In genomic region chr3:7672124-7672523, GRCh38 we compare ENCODE assay signal across 14 cellular contexts.
DNase-seq lines count a peak whose midpoint lies in the region; ATAC-seq and TF ChIP-seq lines count a peak whose summit lies in the region.
"Had no signal": no experiment of that assay in that cellular context is flagged by ENCODE, and none has a peak within 500 bp of the region (broad histone marks: within the 10 kb centered on the region; RNA-seq: fewer than 3 reads in every experiment).

No MANE protein-coding gene starts in this region.

- DNase-seq in AML-193 (lab: John Stamatoyannopoulos, UW) (peak; percentile 45 to 55), CD1c-positive myeloid dendritic cell (ENCODE audit: extremely low spot score) (peak; percentile 4), MV-4-11 (lab: John Stamatoyannopoulos, UW) (peak; percentile 52), GM10248 (ENCODE audit: extremely low spot score) (no peak)
- DNase-seq: BE2C; C1 segment of cervical spinal cord; CD4-positive, alpha-beta memory T cell; DMS153; DMS79 treated with DMSO at 0.1 percent for 48 hours; GM23248 had no signal

- no peak for TF ChIP-seq POLR2A in gastroesophageal sphincter (IDR thresholded peaks at IDR 0.05)

- no peaks in the 10 kb centered on the region for H3K36me3 ChIP-seq in gastroesophageal sphincter
- H3K36me3 ChIP-seq: BE2C, HAP-1 had no signal

- H3K4me1 ChIP-seq in gastroesophageal sphincter, result no peaks in the 10 kb centered on the region
- H3K4me1 ChIP-seq: BE2C, HAP-1 had no signal

- H3K4me3 ChIP-seq in gastroesophageal sphincter, result no peak overlapping the region
- H3K4me3 ChIP-seq: GM23248, HAP-1 had no signal

- no peak for TF ChIP-seq EP300 in gastroesophageal sphincter (IDR thresholded peaks at IDR 0.05)

- no peak overlapping the region for H3K27ac ChIP-seq in gastroesophageal sphincter
- H3K27ac ChIP-seq: GM23248, HL-60 had no signal

- POLR2A ChIA-PET in GM10248 (lab: Yijun Ruan, JAX), result no interaction called here

- TF ChIP-seq CTCF in gastroesophageal sphincter (IDR thresholded peaks at IDR 0.05), result no peak
- no peak for TF ChIP-seq CTCF in GM10248 (IDR thresholded peaks at IDR 0.05; ENCODE audit: control extremely low read depth, extremely low read depth, low read depth, missing control alignments)

- CTCF ChIA-PET in GM10248 (lab: Yijun Ruan, JAX), result no interaction called here

- no peaks in the 10 kb centered on the region for H3K27me3 ChIP-seq in gastroesophageal sphincter
- H3K27me3 ChIP-seq: BE2C had no signal

- ATAC-seq in gastroesophageal sphincter, result peak; percentile 60
- ATAC-seq in HG03565 (IDR thresholded peaks at IDR 0.05; ENCODE audit: unreplicated experiment), result no peak

- H3K9me3 ChIP-seq in gastroesophageal sphincter, result no peaks in the 10 kb centered on the region
- H3K9me3 ChIP-seq: BE2C, HAP-1 had no signal
